ENCODE assay signal across 8 cellular contexts in genomic region chr6:43427406-43428111, GRCh38.
DNase-seq lines count a peak whose midpoint lies in the region; ATAC-seq and FAIRE-seq lines count a peak whose summit lies in the region.

Gene ABCC10 (plus strand): TSS chr6:43427541. CDS start chr6:43427979, 438 bp downstream.

- H3K4me3 Mint-ChIP-seq in central memory CD8-positive, alpha-beta T cell: peak within 1 kb of the TSS; percentile 93

- H3K27me3 Mint-ChIP-seq in central memory CD8-positive, alpha-beta T cell: no peaks in the 10 kb centered on the region

- peaks cover 13% of the 10 kb centered on the region for H3K36me3 Mint-ChIP-seq in central memory CD8-positive, alpha-beta T cell (ENCODE audit: insufficient read depth)

- ATAC-seq in GM19025 (IDR thresholded peaks at IDR 0.05; ENCODE audit: low read depth, unreplicated experiment): peak; percentile 93
- peak; percentile 92 for ATAC-seq in HG03342 (IDR thresholded peaks at IDR 0.05; ENCODE audit: unreplicated experiment)
- ATAC-seq in central memory CD8-positive, alpha-beta T cell (replicated peaks; ENCODE audit: extremely low read depth, poor library complexity, severe bottlenecking): peak; percentile 93

- H3K9me3 Mint-ChIP-seq in central memory CD8-positive, alpha-beta T cell: no peaks in the 10 kb centered on the region

- H3K4me1 Mint-ChIP-seq in central memory CD8-positive, alpha-beta T cell: peaks cover 28% of the 10 kb centered on the region

- FAIRE-seq in islet of Langerhans (lab: Jason Lieb, UNC): peak; percentile 43

- H3K27ac Mint-ChIP-seq in central memory CD8-positive, alpha-beta T cell (ENCODE audit: low read depth): peak within 1 kb of the TSS; percentile 84

- DNase-seq in AG20443 (ENCODE audit: low spot score) (peak; percentile 99), NCI-H446 (lab: John Stamatoyannopoulos, UW) (peak; percentile 94 to 95)
- DNase-seq in activated CD4-positive, CD25-positive, alpha-beta regulatory T cell treated with anti-CD3 and anti-CD28 coated beads, Interleukin-2, amount 50 U/mL, for 16 hours (ENCODE audit: low read depth, low spot score): peak; percentile 86
- DNase-seq in central memory CD8-positive, alpha-beta T cell (ENCODE audit: low spot score in 2 of 2): peak; percentile 88 to 93
- DNase-seq in stimulated activated CD4-positive, alpha-beta T cell treated with anti-CD3 and anti-CD28 coated beads, Interleukin-12 subunit alpha, Interleukin-12 subunit beta, amount 100 ng/mL, for 4 hours: peak; percentile 90

Comparison
In these comparisons a context has a peak if more than half of its experiments do, and no peak if none do; other contexts are left out.
1. Peak in every context shown above with its lines: DNase-seq and ATAC-seq.